15 cellular contexts compared by ENCODE assay signal in genomic region chr20:32507998-32508774, GRCh38.
DNase-seq lines count a peak whose midpoint lies in the region; ATAC-seq and TF ChIP-seq lines count a peak whose summit lies in the region.
"Had no signal": no experiment of that assay in that cellular context is flagged by ENCODE, and none has a peak within 500 bp of the region (broad histone marks: within the 10 kb centered on the region; RNA-seq: fewer than 3 reads in every experiment).

No MANE protein-coding gene starts in this region.

- DNase-seq in stimulated activated naive CD8-positive, alpha-beta T cell treated with anti-CD3 and anti-CD28 coated beads, Interleukin-15, Interleukin-2, amounts not matched to agents 100 U/mL and 50 U/mL, for 24 hours, result no peak
- peak; percentile 34 for DNase-seq in NOMO-1 treated with dmso at 0.1 percent for 144 hours (lab: John Stamatoyannopoulos, UW; ENCODE audit: unreplicated experiment)
- DNase-seq in glutamatergic neuron, result peak; percentile 15
- peak; percentile 33 to 40 for DNase-seq in aorta
- DNase-seq in GM19240 (ENCODE audit: insufficient read length, low spot score), result no peak
- DNase-seq in COLO668 (lab: John Stamatoyannopoulos, UW; ENCODE audit: unreplicated experiment), result no peak
- no peak for DNase-seq in activated CD4-positive, alpha-beta T cell treated with anti-CD3 and anti-CD28 coated beads for 4 hours
- DNase-seq: activated CD4-positive, alpha-beta T cell treated with anti-CD3 and anti-CD28 coated beads for 48 hours; activated gamma-delta T cell; Karpas-422; NCI-H2081; stimulated activated CD4-positive, alpha-beta T cell treated with anti-CD3 and anti-CD28 coated beads, Interleukin-2, amount 100 ng/mL, for 24 hours; SW 1271 had no signal

- H3K4me1 Mint-ChIP-seq in stimulated activated naive CD8-positive, alpha-beta T cell treated with anti-CD3 and anti-CD28 coated beads, Interleukin-15, Interleukin-2, amounts not matched to agents 100 ng/mL and 50 ng/mL, for 24 hours (ENCODE audit: low read depth), result peaks cover 85% of the 10 kb centered on the region
- peaks cover 13% of the 10 kb centered on the region for H3K4me1 Mint-ChIP-seq in glutamatergic neuron (ENCODE audit: low read depth, unreplicated experiment)

- H3K9me3 Mint-ChIP-seq in stimulated activated naive CD8-positive, alpha-beta T cell treated with anti-CD3 and anti-CD28 coated beads, Interleukin-15, Interleukin-2, amounts not matched to agents 100 ng/mL and 50 ng/mL, for 24 hours, result no peaks in the 10 kb centered on the region
- H3K9me3 Mint-ChIP-seq in glutamatergic neuron (ENCODE audit: unreplicated experiment), result peaks cover 15% of the 10 kb centered on the region

- H3K27me3 ChIP-seq in aorta (ENCODE audit: control insufficient read depth in 1 of 2, insufficient read depth in 2 of 2, low read length in 1 of 2), result no peaks in the 10 kb centered on the region

- peaks cover 4% of the 10 kb centered on the region for H3K36me3 Mint-ChIP-seq in stimulated activated naive CD8-positive, alpha-beta T cell treated with anti-CD3 and anti-CD28 coated beads, Interleukin-15, Interleukin-2, amounts not matched to agents 100 ng/mL and 50 ng/mL, for 24 hours (ENCODE audit: low read depth)
- H3K36me3 Mint-ChIP-seq in glutamatergic neuron (ENCODE audit: unreplicated experiment), result peaks cover 11% of the 10 kb centered on the region

- H3K27ac ChIP-seq in aorta (ENCODE audit: low read depth in 1 of 2, low read length in 2 of 2), result no peak overlapping the region

- WGBS in aorta, 2 donors, result 91 to 95% methylated on average over 11 of the region's 11 CpGs

- no peak for ATAC-seq in stimulated activated naive CD8-positive, alpha-beta T cell treated with anti-CD3 and anti-CD28 coated beads, Interleukin-15, Interleukin-2, amounts not matched to agents 100 U/mL and 50 U/mL, for 24 hours
- ATAC-seq in aorta (ENCODE audit: low FRiP score), result no peak
- ATAC-seq: GM12878 had no signal

- no peaks in the 10 kb centered on the region for H3K9me3 ChIP-seq in aorta (ENCODE audit: control insufficient read depth, low read length)

- H3K4me3 Mint-ChIP-seq in stimulated activated naive CD8-positive, alpha-beta T cell treated with anti-CD3 and anti-CD28 coated beads, Interleukin-15, Interleukin-2, amounts not matched to agents 100 ng/mL and 50 ng/mL, for 24 hours, result peak overlapping the region; percentile 35
- H3K4me3 Mint-ChIP-seq in glutamatergic neuron (ENCODE audit: unreplicated experiment), result no peak overlapping the region

- no peak for TF ChIP-seq CTCF in glutamatergic neuron (IDR thresholded peaks at IDR 0.05; ENCODE audit: partially characterized antibody, unreplicated experiment)

- H3K27me3 Mint-ChIP-seq in stimulated activated naive CD8-positive, alpha-beta T cell treated with anti-CD3 and anti-CD28 coated beads, Interleukin-15, Interleukin-2, amounts not matched to agents 100 ng/mL and 50 ng/mL, for 24 hours, result no peaks in the 10 kb centered on the region
- peaks cover 9% of the 10 kb centered on the region for H3K27me3 Mint-ChIP-seq in glutamatergic neuron (ENCODE audit: unreplicated experiment)

- peak overlapping the region; percentile 94 for H3K27ac Mint-ChIP-seq in stimulated activated naive CD8-positive, alpha-beta T cell treated with anti-CD3 and anti-CD28 coated beads, Interleukin-15, Interleukin-2, amounts not matched to agents 100 ng/mL and 50 ng/mL, for 24 hours
- H3K27ac Mint-ChIP-seq in glutamatergic neuron (ENCODE audit: unreplicated experiment), result no peak overlapping the region

- H3K4me1 ChIP-seq in aorta (ENCODE audit: control insufficient read depth in 1 of 2, insufficient read depth in 2 of 2, low read length in 2 of 2), result no peaks in the 10 kb centered on the region

- no peaks in the 10 kb centered on the region for H3K36me3 ChIP-seq in aorta (ENCODE audit: control insufficient read depth in 1 of 2, insufficient read depth in 2 of 2, low read length in 1 of 2)

- intact Hi-C loops in aorta (cut with DNase I), result no loop called here

- H3K4me3 ChIP-seq in aorta (ENCODE audit: low read length in 2 of 2), result no peak overlapping the region
- H3K4me3 ChIP-seq: GM12878 had no signal

Comparison
In these comparisons a context has a peak if more than half of its experiments do, and no peak if none do; other contexts are left out.
1. DNase-seq: peak in NOMO-1 treated with dmso at 0.1 percent for 144 hours (single experiment), glutamatergic neuron (single experiment) and aorta (2 of 2); none in stimulated activated naive CD8-positive, alpha-beta T cell treated with anti-CD3 and anti-CD28 coated beads, Interleukin-15, Interleukin-2, amounts not matched to agents 100 U/mL and 50 U/mL, for 24 hours (single experiment), GM19240 (single experiment), COLO668 (single experiment) and activated CD4-positive, alpha-beta T cell treated with anti-CD3 and anti-CD28 coated beads for 4 hours (0 of 2).